Comparison of ENCODE assay signal across 12 cellular contexts in genomic region chr12:481422-481821, GRCh38. TPM values are rescaled to one million over a fixed set of nuclear protein-coding genes. Genes with fewer than 3 reads are reported as not detected.
DNase-seq lines count a peak whose midpoint lies in the region; ATAC-seq and TF ChIP-seq lines count a peak whose summit lies in the region.
"Had no signal": no experiment of that assay in that cellular context is flagged by ENCODE, and none has a peak within 500 bp of the region (broad histone marks: within the 10 kb centered on the region; RNA-seq: fewer than 3 reads in every experiment).

No MANE protein-coding gene starts in this region.

- no peaks in the 10 kb centered on the region for H3K9me3 ChIP-seq in ascending aorta
- H3K9me3 ChIP-seq in left lung = no peaks in the 10 kb centered on the region
- H3K9me3 ChIP-seq in aorta (ENCODE audit: control insufficient read depth, low read length) = no peaks in the 10 kb centered on the region
- no peaks in the 10 kb centered on the region for H3K9me3 ChIP-seq in Peyer's patch
- H3K9me3 ChIP-seq: thyroid gland had no signal

- peaks cover 3 to 26% of the 10 kb centered on the region in 2 donors for H3K4me1 ChIP-seq in ascending aorta
- H3K4me1 ChIP-seq in left lung = no peaks in the 10 kb centered on the region
- H3K4me1 ChIP-seq in aorta (ENCODE audit: control insufficient read depth in 1 of 2, insufficient read depth in 2 of 2, low read length in 2 of 2) = no peaks in the 10 kb centered on the region
- H3K4me1 ChIP-seq in Peyer's patch = no peaks in the 10 kb centered on the region

- H3K27ac ChIP-seq in ascending aorta = peak overlapping the region; percentile 94 to 98
- no peak overlapping the region for H3K27ac ChIP-seq in left lung
- H3K27ac ChIP-seq in aorta (ENCODE audit: low read depth in 1 of 2, low read length in 2 of 2) = peak overlapping the region; percentile 91 to 95
- H3K27ac ChIP-seq in Peyer's patch = no peak overlapping the region
- H3K27ac ChIP-seq: RWPE1, thyroid gland had no signal

- H3K4me3 ChIP-seq in ascending aorta (peak overlapping the region in 1 of 2 donors; percentile 30), left lung (no peak overlapping the region), aorta (ENCODE audit: low read length in 2 of 2) (no peak overlapping the region), Peyer's patch (no peak overlapping the region)
- H3K4me3 ChIP-seq: thyroid gland had no signal

- H3K27me3 ChIP-seq in ascending aorta = no peaks in the 10 kb centered on the region
- H3K27me3 ChIP-seq in left lung = peaks cover 0 to 22% of the 10 kb centered on the region in 2 donors
- H3K27me3 ChIP-seq in aorta (ENCODE audit: control insufficient read depth in 1 of 2, insufficient read depth in 2 of 2, low read length in 1 of 2) = no peaks in the 10 kb centered on the region
- H3K27me3 ChIP-seq in Peyer's patch = no peaks in the 10 kb centered on the region
- H3K27me3 ChIP-seq: thyroid gland had no signal

- ATAC-seq in left lung (peak; percentile 82), aorta (ENCODE audit: low FRiP score) (peak; percentile 93), HG02852 (IDR thresholded peaks at IDR 0.05; ENCODE audit: unreplicated experiment) (no peak)

- DNase-seq in SHP77 (lab: John Stamatoyannopoulos, UW) = peak; percentile 26 to 66
- DNase-seq in SHP77 treated with DMSO at 0.1 percent for 48 hours (lab: John Stamatoyannopoulos, UW) = no peak
- peak; percentile 52 to 92 for DNase-seq in ascending aorta (ENCODE audit: low spot score in 2 of 2)
- no peak for DNase-seq in left lung
- DNase-seq in aorta = peak; percentile 91 to 92
- DNase-seq in Peyer's patch = no peak
- DNase-seq in epidermal melanocyte (ENCODE audit: insufficient read length, low spot score) = no peak
- DNase-seq: activated CD4-positive, alpha-beta T cell treated with anti-CD3 and anti-CD28 coated beads for 4 hours; thyroid gland had no signal

- H3K36me3 ChIP-seq in ascending aorta (no peaks in the 10 kb centered on the region), left lung (no peaks in the 10 kb centered on the region), aorta (ENCODE audit: control insufficient read depth in 1 of 2, insufficient read depth in 2 of 2, low read length in 1 of 2) (no peaks in the 10 kb centered on the region), Peyer's patch (no peaks in the 10 kb centered on the region)
- H3K36me3 ChIP-seq: thyroid gland had no signal

- intact Hi-C loops in ascending aorta (cut with DNase I) (loop anchor here (1.0 to 10.0 kb wide), 5 partner anchors 14 to 468 kb away; partner anchors contain the start of genes RAD52 and WNK1), left lung (cut with DNase I) (no loop called here), aorta (cut with DNase I) (loop anchor here (2.0 kb wide), 2 partner anchors 15 to 21 kb away; no protein-coding TSS in a partner anchor)

- TF ChIP-seq POLR2A in Peyer's patch (IDR thresholded peaks at IDR 0.05) = no peak

- 5 to 13% methylated on average over 5 of the region's 5 CpGs for WGBS in aorta, 2 donors

- TF ChIP-seq CTCF in ascending aorta (IDR thresholded peaks at IDR 0.05) (peak in 1 of 3 experiments; percentile 5), left lung (IDR thresholded peaks at IDR 0.05) (no peak), Peyer's patch (IDR thresholded peaks at IDR 0.05) (no peak)

RNA-seq across cellular contexts. Expression of gene B4GALNT3, which starts 21.7 kb away (rescaled TPM):
- total RNA-seq in ascending aorta = 10.4 TPM
- 10 to 100 TPM; 31.4 to 34.0 TPM for total RNA-seq in left lung
- total RNA-seq in aorta = 10 to 100 TPM; 17.4 to 29.9 TPM
- 10 to 100 TPM; 10.3 to 20.3 TPM for polyA plus RNA-seq in aorta
- 10 to 100 TPM in 3 of 4 donors, 1 to 10 TPM in 1; 9.1 to 30.3 (median 12.5) TPM for total RNA-seq in Peyer's patch
- polyA plus RNA-seq: AG04450 had no signal

Comparison
In these comparisons a context has a peak if more than half of its experiments do, and no peak if none do; other contexts are left out.
1. DNase-seq: peak in SHP77 (2 of 2), ascending aorta (2 of 2) and aorta (2 of 2); none in SHP77 treated with DMSO at 0.1 percent for 48 hours (single experiment), left lung (0 of 2), Peyer's patch (0 of 3) and epidermal melanocyte (single experiment).
2. H3K27ac ChIP-seq: peak in ascending aorta (2 of 2) and aorta (2 of 2); none in left lung (0 of 2) and Peyer's patch (0 of 4).
3. intact Hi-C loops: an anchor here in ascending aorta (1.0 to 10.0 kb wide) and aorta (2.0 kb wide); none called in left lung.